Comparison of ENCODE assay signal across 8 cellular contexts in the genomic region with DNA sequence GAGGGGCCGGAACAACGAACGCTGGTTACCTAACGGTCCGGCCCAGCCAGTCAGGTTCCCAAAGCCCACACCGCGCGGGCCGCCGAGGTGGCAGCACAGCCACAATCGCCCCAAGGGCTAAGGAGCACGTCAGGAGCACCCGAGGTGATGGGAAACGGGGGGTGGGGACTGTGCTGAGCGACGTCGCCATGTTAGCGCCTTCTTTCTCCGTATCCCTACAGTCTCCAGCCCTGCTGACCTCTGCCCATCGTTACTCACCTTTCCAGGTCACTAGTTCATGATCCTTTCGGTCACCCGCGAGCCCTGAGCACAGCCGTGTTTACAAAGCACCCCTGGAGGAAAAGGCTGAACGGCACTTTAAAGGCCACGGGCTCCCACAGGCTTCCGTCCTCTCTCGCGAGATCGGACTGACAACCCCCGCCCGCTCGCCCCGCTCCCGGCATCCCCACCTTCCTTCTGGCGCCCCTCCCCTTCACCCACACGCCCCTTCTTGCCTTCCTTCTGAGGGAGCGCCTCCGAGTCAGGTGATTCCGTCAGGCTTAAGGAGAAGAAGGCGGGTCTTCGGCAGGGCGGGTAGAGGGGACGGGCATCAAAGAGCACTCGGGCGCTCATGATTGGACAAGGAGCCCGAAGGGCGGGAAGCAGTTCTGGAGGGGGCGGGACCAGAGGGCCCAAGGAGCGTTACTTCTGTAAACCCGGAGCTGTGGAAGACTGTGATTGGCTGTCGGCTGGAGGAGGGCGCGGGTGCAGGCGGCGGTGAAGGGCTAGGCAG. TPM values are rescaled to one million over a fixed set of nuclear protein-coding genes. Genes with fewer than 3 reads are reported as not detected.
DNase-seq lines count a peak whose midpoint lies in the region; ATAC-seq, FAIRE-seq and TF ChIP-seq lines count a peak whose summit lies in the region.

A gene with protein sequence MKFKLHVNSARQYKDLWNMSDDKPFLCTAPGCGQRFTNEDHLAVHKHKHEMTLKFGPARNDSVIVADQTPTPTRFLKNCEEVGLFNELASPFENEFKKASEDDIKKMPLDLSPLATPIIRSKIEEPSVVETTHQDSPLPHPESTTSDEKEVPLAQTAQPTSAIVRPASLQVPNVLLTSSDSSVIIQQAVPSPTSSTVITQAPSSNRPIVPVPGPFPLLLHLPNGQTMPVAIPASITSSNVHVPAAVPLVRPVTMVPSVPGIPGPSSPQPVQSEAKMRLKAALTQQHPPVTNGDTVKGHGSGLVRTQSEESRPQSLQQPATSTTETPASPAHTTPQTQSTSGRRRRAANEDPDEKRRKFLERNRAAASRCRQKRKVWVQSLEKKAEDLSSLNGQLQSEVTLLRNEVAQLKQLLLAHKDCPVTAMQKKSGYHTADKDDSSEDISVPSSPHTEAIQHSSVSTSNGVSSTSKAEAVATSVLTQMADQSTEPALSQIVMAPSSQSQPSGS (minus strand): TSS at position 412 of the 772 bp plus-strand sequence. CDS start 31,760 bp downstream, outside the sequence.

- H3K27ac Mint-ChIP-seq in activated CD4-positive, alpha-beta memory T cell treated with anti-CD3 and anti-CD28 coated beads for 36 hours, result peak within 1 kb of the TSS; percentile 97

- ATAC-seq in GM19438 (IDR thresholded peaks at IDR 0.05; ENCODE audit: low read depth, unreplicated experiment) (peak; percentile 95), HG03575 (IDR thresholded peaks at IDR 0.05; ENCODE audit: extremely low read depth, insufficient number of reproducible peaks, low FRiP score, unreplicated experiment) (peak; percentile 91), HepG2 (peak; percentile 93)

- H3K4me3 Mint-ChIP-seq in activated CD4-positive, alpha-beta memory T cell treated with anti-CD3 and anti-CD28 coated beads for 36 hours, result peak within 1 kb of the TSS; percentile 100

- H3K4me3 ChIP-seq in HepG2 (replicated peaks in 1 of 3; ENCODE audit: insufficient read depth in 1 of 3, low read depth in 2 of 3, low read length in 3 of 3), result peak within 1 kb of the TSS; percentile 84 to 100 (median 92)

- WGBS in HepG2 (ENCODE audit: low lambda C conversion rate), result under 1% methylated on average over 53 of the region's 56 CpGs

- DNase-seq in CD1c-positive myeloid dendritic cell (ENCODE audit: extremely low spot score), result peak; percentile 99
- peak; percentile 99 for DNase-seq in NCI-H82 treated with DMSO at 0.1 percent for 48 hours (lab: John Stamatoyannopoulos, UW; ENCODE audit: unreplicated experiment)
- peak; percentile 99 for DNase-seq in activated CD4-positive, alpha-beta memory T cell treated with anti-CD3 and anti-CD28 coated beads for 36 hours
- peak; percentile 80 to 100 for DNase-seq in dermis microvascular lymphatic vessel endothelial cell (ENCODE audit: low read depth in 2 of 2)
- peak; percentile 100 for DNase-seq in HepG2 (ENCODE audit: low spot score)
- peak; percentile 95 for DNase-seq in stimulated activated CD4-positive, alpha-beta T cell treated with anti-CD3 and anti-CD28 coated beads, Interleukin-4, amount 100 ng/mL, for 1 hour

- H2AFZ ChIP-seq in HepG2 (ENCODE audit: low read length), result peak within 1 kb of the TSS; percentile 82

- peak within 1 kb of the TSS; percentile 99 for H3K27ac ChIP-seq in HepG2 (ENCODE audit: extremely low read length, insufficient read depth, low read length)

- H3K9ac ChIP-seq in HepG2 (ENCODE audit: insufficient read depth, low read depth, low read length), result peak within 1 kb of the TSS; percentile 100

- intact Hi-C loops in activated CD4-positive, alpha-beta memory T cell treated with anti-CD3 and anti-CD28 coated beads for 36 hours (cut with micrococcal nuclease), result loop anchor here (1.0 to 5.0 kb wide), 11 partner anchors 13 to 834 kb away; partner anchors contain the start of genes ATP5MC3, GPR155, LNPK and SCRN3
- intact Hi-C loops in HepG2 (cut with micrococcal nuclease; ENCODE audit: unreplicated experiment), result loop anchor here (1.0 kb wide), 1 partner anchor 13 kb away; the partner anchor contains the start of gene ATP5MC3

- H3K36me3 ChIP-seq in HepG2 (replicated peaks in 1 of 2; ENCODE audit: control insufficient read depth in 1 of 2, insufficient read depth in 2 of 2, low read length in 2 of 2), result no peaks in the 10 kb centered on the region

- peak in 1 of 2 experiments; percentile 10; a peak in 1 of 4 replicates for TF ChIP-seq EP300 in HepG2 (IDR thresholded peaks at IDR 0.05; ENCODE audit: low read depth in 2 of 2, low read length in 2 of 2)
- TF ChIP-seq EP300 in HepG2 (CRISPR knock-in tag; IDR thresholded peaks at IDR 0.05; ENCODE audit: borderline replicate concordance), result peak; percentile 42

- CTCF ChIA-PET in activated CD4-positive, alpha-beta memory T cell treated with anti-CD3 and anti-CD28 coated beads for 36 hours (lab: Charles Lee), result interaction anchor here (0.5 to 1.3 kb wide), 3 partner anchors 114 to 1386 kb away, joined by 3 to 4 read pairs (median 3); no protein-coding TSS in a partner anchor
- CTCF ChIA-PET in HepG2 (lab: Yijun Ruan, JAX; ENCODE audit: low intra/inter-chr PET ratio, low total read pairs), result no interaction called here

- H3K9me3 ChIP-seq in HepG2 (ENCODE audit: low read length), result no peaks in the 10 kb centered on the region

- TF ChIP-seq RAD21 in HepG2 (CRISPR knock-in tag; IDR thresholded peaks at IDR 0.05), result peak; percentile 61

- in situ Hi-C loops in HepG2 (cut with HindIII; ENCODE audit: extremely low pct_ligation_motif_present, low pct_unique_long_range_greater_than_20kb), result no loop called here

- peak; percentile 74 for FAIRE-seq in HepG2 (lab: Jason Lieb, UNC)

- peaks cover 6% of the 10 kb centered on the region for H3K36me3 Mint-ChIP-seq in activated CD4-positive, alpha-beta memory T cell treated with anti-CD3 and anti-CD28 coated beads for 36 hours

- TSS peak; percentile 74 for BruUV-seq in HepG2 (replicated peaks; lab: Mats Ljungman, UMichigan)

- H3K4me1 Mint-ChIP-seq in activated CD4-positive, alpha-beta memory T cell treated with anti-CD3 and anti-CD28 coated beads for 36 hours (ENCODE audit: low read depth), result peaks cover 41% of the 10 kb centered on the region

- H3K27me3 ChIP-seq in HepG2 (ENCODE audit: control insufficient read depth in 1 of 2, insufficient read depth in 2 of 2, low read length in 2 of 2), result no peaks in the 10 kb centered on the region; a peak in 1 of 5 replicates

- TF ChIP-seq POLR2A in HepG2 (IDR thresholded peaks at IDR 0.05; ENCODE audit: insufficient read depth in 1 of 2, low read depth in 2 of 2, low read length in 2 of 2), result peak; percentile 86 to 98

- H3K9me3 Mint-ChIP-seq in activated CD4-positive, alpha-beta memory T cell treated with anti-CD3 and anti-CD28 coated beads for 36 hours, result no peaks in the 10 kb centered on the region

- peak within 1 kb of the TSS; percentile 74 for H3K4me2 ChIP-seq in HepG2 (ENCODE audit: low read depth, low read length)

- POLR2A ChIA-PET in activated CD4-positive, alpha-beta memory T cell treated with anti-CD3 and anti-CD28 coated beads for 36 hours (lab: Charles Lee), result interaction anchor here (0.6 to 1.6 kb wide), 7 partner anchors 8 to 416 kb away, joined by 3 to 11 read pairs (median 5); partner anchors contain the start of gene ATP5MC3
- POLR2A ChIA-PET in HepG2 (lab: Yijun Ruan, JAX), result interaction anchor here (0.7 to 1.6 kb wide), 19 partner anchors 10 to 438 kb away, joined by 3 to 50 read pairs (median 4); partner anchors contain the start of gene ATP5MC3

- no peaks in the 10 kb centered on the region for H3K27me3 Mint-ChIP-seq in activated CD4-positive, alpha-beta memory T cell treated with anti-CD3 and anti-CD28 coated beads for 36 hours

- H3K79me2 ChIP-seq in HepG2 (ENCODE audit: insufficient read depth, low read length), result peaks cover 57% of the 10 kb centered on the region

- TF ChIP-seq CTCF in HepG2 (CRISPR knock-in tag; IDR thresholded peaks at IDR 0.05), result 0 out of 2 replicates have a peak, but pooled peaks have one; percentile 5

- H3K4me1 ChIP-seq in HepG2 (ENCODE audit: insufficient read depth, low read length), result peaks cover 38% of the 10 kb centered on the region

- H4K20me1 ChIP-seq in HepG2 (ENCODE audit: insufficient read depth, low read length), result peaks cover 13% of the 10 kb centered on the region

TF ChIP-seq in HepG2, 621 proteins besides CTCF, POLR2A, EP300 and RAD21 (continues in another document):
- TF ChIP-seq KAT7 (CRISPR knock-in tag; IDR thresholded peaks at IDR 0.05; ENCODE audit: borderline replicate concordance), result no peak; the same call in 1 of the 2 replicates
- no peak for TF ChIP-seq ZNF329 (CRISPR knock-in tag; IDR thresholded peaks at IDR 0.05; ENCODE audit: low read depth)
- no peak for TF ChIP-seq IKZF1 (IDR thresholded peaks at IDR 0.05)
- no peak for TF ChIP-seq ATRX (CRISPR knock-in tag; IDR thresholded peaks at IDR 0.05; ENCODE audit: borderline replicate concordance)
- no peak; the same call in 1 of the 2 replicates for TF ChIP-seq CHCHD3 (CRISPR knock-in tag; IDR thresholded peaks at IDR 0.05)
- peak; percentile 29; the same call in 1 of the 2 replicates for TF ChIP-seq CREB1 (IDR thresholded peaks at IDR 0.05)
- peak; percentile 82 for TF ChIP-seq CREB1 (CRISPR knock-in tag; IDR thresholded peaks at IDR 0.05)

RNA-seq across cellular contexts. Expression of the gene that starts here (rescaled TPM):
- 10 to 100 TPM; 46.9 to 48.5 TPM for total RNA-seq in activated CD4-positive, alpha-beta memory T cell treated with anti-CD3 and anti-CD28 coated beads for 36 hours
- total RNA-seq in dermis microvascular lymphatic vessel endothelial cell (37.6 and 41.1 TPM in 2 replicates), HepG2 (2016; rRNA removed; fragmentation: Illumina TruSeq; extraction: Trizol) (95.1 and 135 TPM in 2 replicates)
- total RNA-seq in HepG2 (2016; cell fraction: cytosol; rRNA removed; fragmentation: Illumina TruSeq; extraction: Trizol; ENCODE audit: low read depth), result 48.6 and 49.2 TPM in 2 replicates
- total RNA-seq in HepG2 (2016; cell fraction: insoluble cytoplasmic fraction; rRNA removed; fragmentation: Illumina TruSeq; extraction: Trizol), result 90.1 and 133 TPM in 2 replicates
- total RNA-seq in HepG2 (2016; cell fraction: membrane; rRNA removed; fragmentation: Illumina TruSeq; extraction: Trizol), result 99.1 and 101 TPM in 2 replicates
- total RNA-seq in HepG2 (2016; cell fraction: nucleus; rRNA removed; fragmentation: Illumina TruSeq; extraction: Trizol), result 86.7 and 92.9 TPM in 2 replicates
- polyA plus RNA-seq in HepG2 (2011; rRNA removed), result 73.0 and 91.6 TPM in 2 replicates
- polyA plus RNA-seq in HepG2 (2011; cell fraction: cytosol; rRNA removed), result 48.3 and 53.5 TPM in 2 replicates
- 40.6 and 47.0 TPM in 2 replicates for polyA plus RNA-seq in HepG2 (2011; cell fraction: nucleus; rRNA removed)
- 42.8 and 50.8 TPM in 2 replicates for polyA plus RNA-seq in HepG2 (2012)
- polyA plus RNA-seq in HepG2 (2016; cell fraction: cytosol; fragmentation: Illumina TruSeq; extraction: Trizol; ENCODE audit: low read depth), result 8.8 TPM in 2 replicates
- 78.8 and 82.7 TPM in 2 replicates for polyA plus RNA-seq in HepG2 (2016; cell fraction: insoluble cytoplasmic fraction; fragmentation: Illumina TruSeq; extraction: Trizol; ENCODE audit: low read depth)
- 29.0 and 30.3 TPM in 2 replicates for polyA plus RNA-seq in HepG2 (2016; cell fraction: membrane; fragmentation: Illumina TruSeq; extraction: Trizol; ENCODE audit: low read depth)
- polyA plus RNA-seq in HepG2 (2016; cell fraction: nucleus; fragmentation: Illumina TruSeq; extraction: Trizol; ENCODE audit: insufficient read depth, low read depth), result 69.5 and 71.2 TPM in 2 replicates
- 106 and 216 TPM in 2 replicates for polyA minus RNA-seq in HepG2 (2011; rRNA and poly(A)+ RNA removed; ENCODE audit: low replicate concordance)
- 75.8 and 90.0 TPM in 2 replicates for polyA minus RNA-seq in HepG2 (2011; cell fraction: cytosol; rRNA and poly(A)+ RNA removed)
- polyA minus RNA-seq in HepG2 (2011; cell fraction: nucleus; rRNA and poly(A)+ RNA removed), result 246 and 266 TPM in 2 replicates

Comparison
In these comparisons a context has a peak if more than half of its experiments do, and no peak if none do; other contexts are left out.
1. Peak in every context shown above with its lines: DNase-seq, ATAC-seq, H3K4me3 ChIP-seq and H3K27ac ChIP-seq.